ENCODE assay signal across 25 cellular contexts in the genomic region with DNA sequence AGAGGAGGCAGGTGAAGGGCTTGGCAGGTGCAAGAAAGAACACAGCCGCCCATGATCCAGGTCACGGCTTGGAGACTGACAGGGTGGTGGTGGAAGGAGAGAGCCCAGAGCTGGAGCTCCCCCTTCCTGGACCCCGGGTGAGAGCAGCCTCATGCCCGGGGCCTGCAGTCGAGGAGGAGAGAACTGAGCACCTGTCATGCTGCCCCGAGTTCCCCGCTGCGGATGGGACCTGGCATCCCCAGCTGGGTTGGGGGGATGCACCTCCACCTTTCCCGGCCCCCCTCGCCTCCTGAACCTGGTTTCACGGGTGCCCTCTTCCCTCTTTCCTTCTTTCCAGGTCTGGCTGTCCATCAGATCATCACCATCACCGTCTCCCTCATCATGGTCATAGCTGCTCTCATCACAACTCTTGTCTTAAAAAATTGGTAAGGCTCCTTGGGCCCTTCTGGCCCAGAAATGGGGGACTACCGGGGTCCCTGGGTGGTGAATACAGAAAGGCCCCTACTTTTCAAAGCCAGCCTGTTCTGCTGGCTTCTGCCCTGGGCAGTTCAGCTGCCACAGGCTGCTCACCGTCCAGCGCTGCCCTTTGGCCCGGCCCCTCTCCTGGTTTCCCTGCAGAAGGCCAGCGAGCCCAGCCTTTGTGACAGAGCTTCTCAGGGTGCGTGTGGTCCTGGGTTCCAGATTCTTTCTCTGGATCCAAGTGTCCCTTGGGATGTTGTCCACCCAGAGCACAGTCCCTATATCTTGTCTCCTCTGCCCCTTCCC.
"Had no signal": no experiment of that assay in that cellular context is flagged by ENCODE, and none has a peak within 500 bp of the region (broad histone marks: within the 10 kb centered on the region; RNA-seq: fewer than 3 reads in every experiment).

No MANE protein-coding gene starts in this region.

- H3K4me2 ChIP-seq: neural progenitor cell had no signal

- H3K9ac ChIP-seq: neural progenitor cell had no signal

- H3K9me3 ChIP-seq: left ventricle myocardium inferior, pancreas, prostate gland, suprapubic skin, thoracic aorta, tibial artery, upper lobe of right lung had no signal

- H2AFZ ChIP-seq: neural progenitor cell had no signal

- DNase-seq: hypothalamus; islet precursor cell; left ventricle myocardium inferior; mesendoderm; naive B cell; natural killer cell; nephron progenitor cell; pancreas; retina; right cardiac atrium; stimulated activated CD4-positive, alpha-beta T cell treated with anti-CD3 and anti-CD28 coated beads, Interleukin-4, amount 100 ng/mL, for 24 hours; stimulated activated naive CD4-positive, alpha-beta T cell; tibial artery; trophoblast cell; upper lobe of right lung had no signal

- ATAC-seq: natural killer cell, pancreas, right cardiac atrium, sciatic nerve, upper lobe of right lung had no signal

- H3K27me3 Mint-ChIP-seq: stimulated activated naive CD8-positive, alpha-beta T cell treated with anti-CD3 and anti-CD28 coated beads, Interleukin-15, Interleukin-2, amounts not matched to agents 100 ng/mL and 50 ng/mL, for 24 hours had no signal

- H3K4me1 Mint-ChIP-seq: mesothelial cell of epicardium; naive B cell; natural killer cell; stimulated activated effector memory CD8-positive, alpha-beta T cell treated with anti-CD3 and anti-CD28 coated beads, Interleukin-12 subunit alpha, Interleukin-12 subunit beta, amount 100 ng/mL, for 72 hours had no signal

- H3K27me3 ChIP-seq: neural progenitor cell, pancreas had no signal

- H3K4me3 ChIP-seq: left ventricle myocardium inferior, lung, neural progenitor cell, pancreas, prostate gland, skin epidermis, suprapubic skin, thoracic aorta, tibial artery, upper lobe of right lung had no signal

- H3K4me3 Mint-ChIP-seq: mesothelial cell of epicardium; naive B cell; natural killer cell; nephron progenitor cell; neural progenitor cell; stimulated activated effector memory CD8-positive, alpha-beta T cell treated with anti-CD3 and anti-CD28 coated beads, Interleukin-12 subunit alpha, Interleukin-12 subunit beta, amount 100 ng/mL, for 72 hours; stimulated activated naive CD8-positive, alpha-beta T cell treated with anti-CD3 and anti-CD28 coated beads, Interleukin-15, Interleukin-2, amounts not matched to agents 100 ng/mL and 50 ng/mL, for 24 hours had no signal

- H3K9me3 Mint-ChIP-seq: mesothelial cell of epicardium; naive B cell; natural killer cell; nephron progenitor cell; neural progenitor cell; stimulated activated effector memory CD8-positive, alpha-beta T cell treated with anti-CD3 and anti-CD28 coated beads, Interleukin-12 subunit alpha, Interleukin-12 subunit beta, amount 100 ng/mL, for 72 hours; stimulated activated naive CD8-positive, alpha-beta T cell treated with anti-CD3 and anti-CD28 coated beads, Interleukin-15, Interleukin-2, amounts not matched to agents 100 ng/mL and 50 ng/mL, for 24 hours had no signal

- H3K27ac ChIP-seq: left ventricle myocardium inferior, neural progenitor cell, pancreas, prostate gland, skin epidermis, suprapubic skin, thoracic aorta, tibial artery, upper lobe of right lung had no signal

- H3K4me1 ChIP-seq: left ventricle myocardium inferior, neural progenitor cell, pancreas, prostate gland, suprapubic skin, tibial artery, upper lobe of right lung had no signal

- H3K36me3 ChIP-seq: left ventricle myocardium inferior, neural progenitor cell, pancreas, prostate gland, suprapubic skin, thoracic aorta, tibial artery, upper lobe of right lung had no signal

- H3K36me3 Mint-ChIP-seq: mesothelial cell of epicardium; naive B cell; natural killer cell; stimulated activated effector memory CD8-positive, alpha-beta T cell treated with anti-CD3 and anti-CD28 coated beads, Interleukin-12 subunit alpha, Interleukin-12 subunit beta, amount 100 ng/mL, for 72 hours had no signal

- H3K27ac Mint-ChIP-seq: mesothelial cell of epicardium; natural killer cell; nephron progenitor cell; neural progenitor cell; stimulated activated effector memory CD8-positive, alpha-beta T cell treated with anti-CD3 and anti-CD28 coated beads, Interleukin-12 subunit alpha, Interleukin-12 subunit beta, amount 100 ng/mL, for 72 hours; stimulated activated naive CD8-positive, alpha-beta T cell treated with anti-CD3 and anti-CD28 coated beads, Interleukin-15, Interleukin-2, amounts not matched to agents 100 ng/mL and 50 ng/mL, for 24 hours had no signal
